In genomic region chr5:135651156-135651555, GRCh38 we compare ENCODE assay signal across 18 cellular contexts.
DNase-seq lines count a peak whose midpoint lies in the region; ATAC-seq and TF ChIP-seq lines count a peak whose summit lies in the region.
"Had no signal": no experiment of that assay in that cellular context is flagged by ENCODE, and none has a peak within 500 bp of the region (broad histone marks: within the 10 kb centered on the region; RNA-seq: fewer than 3 reads in every experiment).

No MANE protein-coding gene starts in this region.

- TF ChIP-seq CTCF in type B pancreatic cell (conservative IDR thresholded peaks at IDR 0.05) (no peak), prostate gland (IDR thresholded peaks at IDR 0.05) (no peak)

- no peak overlapping the region for H3K27ac ChIP-seq in prostate gland
- H3K27ac ChIP-seq: lower lobe of right lung had no signal

- no peak overlapping the region for H3K27ac Mint-ChIP-seq in effector memory CD8-positive, alpha-beta T cell
- no peak overlapping the region for H3K27ac Mint-ChIP-seq in type B pancreatic cell
- H3K27ac Mint-ChIP-seq: activated CD4-positive, alpha-beta T cell treated with anti-CD3 and anti-CD28 coated beads, Interleukin-2, amount 10 ng/mL, durations not matched to agents 7 days and 5 days; activated naive CD8-positive, alpha-beta T cell; GM23338; natural killer cell treated with Interleukin-12 subunit alpha and Interleukin-12 subunit beta and Interleukin-15 and Interleukin-18, amount 100 ng/mL, for 72 hours had no signal

- H3K4me1 ChIP-seq in prostate gland (replicated peaks): no peaks in the 10 kb centered on the region
- H3K4me1 ChIP-seq: lower lobe of right lung had no signal

- no peak overlapping the region for H3K4me3 ChIP-seq in prostate gland
- H3K4me3 ChIP-seq: GM23338, lower lobe of right lung had no signal

- no peaks in the 10 kb centered on the region for H3K4me1 Mint-ChIP-seq in effector memory CD8-positive, alpha-beta T cell (ENCODE audit: low read depth in 2 of 2)
- H3K4me1 Mint-ChIP-seq in type B pancreatic cell (ENCODE audit: unreplicated experiment): peaks cover 12% of the 10 kb centered on the region
- H3K4me1 Mint-ChIP-seq: activated CD4-positive, alpha-beta T cell treated with anti-CD3 and anti-CD28 coated beads, Interleukin-2, amount 10 ng/mL, durations not matched to agents 7 days and 5 days; GM23338 had no signal

- H3K36me3 ChIP-seq in prostate gland: no peaks in the 10 kb centered on the region
- H3K36me3 ChIP-seq: lower lobe of right lung had no signal

- H3K4me3 Mint-ChIP-seq in effector memory CD8-positive, alpha-beta T cell: no peak overlapping the region
- H3K4me3 Mint-ChIP-seq in type B pancreatic cell: no peak overlapping the region
- H3K4me3 Mint-ChIP-seq: activated CD4-positive, alpha-beta T cell treated with anti-CD3 and anti-CD28 coated beads, Interleukin-2, amount 10 ng/mL, durations not matched to agents 7 days and 5 days; activated naive CD8-positive, alpha-beta T cell; GM23338; natural killer cell treated with Interleukin-12 subunit alpha and Interleukin-12 subunit beta and Interleukin-15 and Interleukin-18, amount 100 ng/mL, for 72 hours had no signal

- H3K36me3 Mint-ChIP-seq in effector memory CD8-positive, alpha-beta T cell (ENCODE audit: insufficient read depth): no peaks in the 10 kb centered on the region
- H3K36me3 Mint-ChIP-seq in type B pancreatic cell: no peaks in the 10 kb centered on the region
- H3K36me3 Mint-ChIP-seq: activated naive CD8-positive, alpha-beta T cell; natural killer cell treated with Interleukin-12 subunit alpha and Interleukin-12 subunit beta and Interleukin-15 and Interleukin-18, amount 100 ng/mL, for 72 hours had no signal

- H3K9me3 Mint-ChIP-seq in effector memory CD8-positive, alpha-beta T cell: no peaks in the 10 kb centered on the region
- H3K9me3 Mint-ChIP-seq in type B pancreatic cell: peaks cover 5% of the 10 kb centered on the region
- H3K9me3 Mint-ChIP-seq: activated CD4-positive, alpha-beta T cell treated with anti-CD3 and anti-CD28 coated beads, Interleukin-2, amount 10 ng/mL, durations not matched to agents 7 days and 5 days; GM23338; natural killer cell treated with Interleukin-12 subunit alpha and Interleukin-12 subunit beta and Interleukin-15 and Interleukin-18, amount 100 ng/mL, for 72 hours had no signal

- no peaks in the 10 kb centered on the region for H3K9me3 ChIP-seq in prostate gland
- H3K9me3 ChIP-seq: lower lobe of right lung had no signal

- DNase-seq in EL (peak; percentile 31), HT1080 (ENCODE audit: low read depth) (peak; percentile 79), amniotic epithelial cell (ENCODE audit: low read depth) (peak; percentile 13), kidney tubule cell (ENCODE audit: low spot score) (peak; percentile 99), type B pancreatic cell (ENCODE audit: extremely low spot score, unreplicated experiment) (no peak), prostate gland (ENCODE audit: low spot score) (no peak)
- DNase-seq in effector memory CD8-positive, alpha-beta T cell: no peak
- DNase-seq: activated CD4-positive, alpha-beta T cell treated with anti-CD3 and anti-CD28 coated beads, Interleukin-2, amount 10 ng/mL, durations not matched to agents 7 days and 5 days; caudate nucleus; effector CD8-positive, alpha-beta T cell; lower lobe of right lung; MV-4-11; NK-92 treated with Interleukin-12 subunit alpha and Interleukin-12 subunit beta, amount 100 ng/mL, for 24 hours; retina had no signal

- intact Hi-C loops in prostate gland (cut with DNase I): no loop called here

- ATAC-seq in effector memory CD8-positive, alpha-beta T cell (replicated peaks): no peak
- no peak for ATAC-seq in GM18909 (IDR thresholded peaks at IDR 0.05; ENCODE audit: poor library complexity, unreplicated experiment)
- ATAC-seq: GM23338; natural killer cell treated with Interleukin-12 subunit alpha and Interleukin-12 subunit beta and Interleukin-15 and Interleukin-18, amount 100 ng/mL, for 72 hours had no signal

- no peak for TF ChIP-seq POLR2A in prostate gland (IDR thresholded peaks at IDR 0.05)

- no peaks in the 10 kb centered on the region for H3K27me3 ChIP-seq in prostate gland (replicated peaks; ENCODE audit: insufficient read depth)

- H3K27me3 Mint-ChIP-seq in effector memory CD8-positive, alpha-beta T cell: peaks cover 14 to 44% of the 10 kb centered on the region in 2 donors
- H3K27me3 Mint-ChIP-seq in type B pancreatic cell: peaks cover 18% of the 10 kb centered on the region
- H3K27me3 Mint-ChIP-seq: activated CD4-positive, alpha-beta T cell treated with anti-CD3 and anti-CD28 coated beads, Interleukin-2, amount 10 ng/mL, durations not matched to agents 7 days and 5 days; activated naive CD8-positive, alpha-beta T cell had no signal

Comparison
In these comparisons a context has a peak if more than half of its experiments do, and no peak if none do; other contexts are left out.
1. DNase-seq: peak in EL (single experiment), HT1080 (single experiment), amniotic epithelial cell (single experiment) and kidney tubule cell (single experiment); none in effector memory CD8-positive, alpha-beta T cell (0 of 3), type B pancreatic cell (single experiment) and prostate gland (single experiment).